Comparison of ENCODE assay signal across 17 cellular contexts in genomic region chr15:87224409-87224808, GRCh38.
"Had no signal": no experiment of that assay in that cellular context is flagged by ENCODE, and none has a peak within 500 bp of the region (broad histone marks: within the 10 kb centered on the region; RNA-seq: fewer than 3 reads in every experiment).

No MANE protein-coding gene starts in this region.

- DNase-seq: activated CD4-positive, alpha-beta T cell treated with anti-CD3 and anti-CD28 coated beads, Interleukin-2, amount 10 ng/mL, durations not matched to agents 7 days and 5 days; activated CD8-positive, alpha-beta memory T cell treated with anti-CD3 and anti-CD28 coated beads for 24 hours; activated naive CD4-positive, alpha-beta T cell treated with anti-CD3 and anti-CD28 coated beads for 36 hours; dorsolateral prefrontal cortex; esophagus squamous epithelium; gastrocnemius medialis; left lung; mesenchymal stem cell; nucleus accumbens; right cardiac atrium; substantia nigra had no signal

- H3K36me3 ChIP-seq: esophagus squamous epithelium, gastrocnemius medialis, left lung had no signal

- H3K27ac ChIP-seq: dorsolateral prefrontal cortex, esophagus squamous epithelium, gastrocnemius medialis, left lung had no signal

- H3K27me3 ChIP-seq: esophagus squamous epithelium, gastrocnemius medialis, left lung had no signal

- ATAC-seq: gastrocnemius medialis; left lung; natural killer cell treated with Interleukin-12 subunit alpha and Interleukin-12 subunit beta and Interleukin-15 and Interleukin-18, amount 100 ng/mL, for 72 hours; right cardiac atrium; stimulated activated effector memory CD8-positive, alpha-beta T cell treated with anti-CD3 and anti-CD28 coated beads, Interleukin-12 subunit alpha, Interleukin-12 subunit beta, amount 100 ng/mL, for 72 hours; WTC11 had no signal

- FAIRE-seq: bronchial epithelial cell, endometrium, keratinocyte had no signal

- H3K4me3 ChIP-seq: dorsolateral prefrontal cortex, esophagus squamous epithelium, gastrocnemius medialis, left lung had no signal

- H3K9me3 ChIP-seq: esophagus squamous epithelium, gastrocnemius medialis, left lung had no signal

- H3K4me1 ChIP-seq: esophagus squamous epithelium, gastrocnemius medialis, left lung had no signal
